ENCODE assay signal across 8 cellular contexts in the genomic region with DNA sequence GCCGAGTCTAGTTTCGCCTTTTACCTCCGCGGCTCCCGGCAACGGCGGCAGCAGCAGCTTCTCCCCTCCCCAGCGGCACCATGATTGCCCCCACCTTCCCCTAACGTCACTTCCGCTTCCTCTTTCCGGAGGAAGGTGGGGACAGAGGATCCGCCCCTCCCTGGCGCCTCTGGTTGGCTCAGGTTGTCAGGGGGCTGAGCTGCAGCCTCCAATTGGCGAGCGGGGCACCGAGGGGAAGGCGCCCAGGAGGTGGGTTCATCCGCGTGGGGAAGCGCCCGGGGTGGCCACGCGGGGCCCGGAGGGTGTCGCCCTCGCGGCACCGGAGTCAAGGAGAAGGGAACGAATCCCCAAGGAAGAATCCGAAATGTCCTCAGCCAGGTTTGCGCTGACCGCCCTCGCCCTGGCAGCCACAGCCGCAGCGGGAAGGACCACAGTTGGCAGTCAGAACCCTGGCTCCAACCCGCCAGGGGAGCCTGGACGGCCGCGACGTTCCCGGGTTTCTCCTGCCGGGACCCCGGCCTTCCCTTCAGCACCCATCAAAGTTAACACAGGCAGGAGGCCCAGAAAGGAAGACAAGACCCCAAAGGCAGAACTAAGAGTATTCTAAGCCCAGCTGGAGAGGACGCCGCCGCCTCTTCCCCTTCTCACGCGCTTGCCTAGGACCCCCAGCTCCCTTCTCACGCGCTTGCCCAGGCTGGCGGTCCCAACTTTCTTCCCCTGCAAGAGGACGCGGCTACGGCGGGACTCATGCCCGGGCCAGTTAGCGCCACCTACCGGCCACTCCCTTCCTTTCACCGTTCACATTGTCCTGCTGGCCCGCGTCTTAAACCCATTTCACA. TPM values are rescaled to one million over a fixed set of nuclear protein-coding genes. Genes with fewer than 3 reads are reported as not detected.
DNase-seq lines count a peak whose midpoint lies in the region; ATAC-seq, FAIRE-seq and TF ChIP-seq lines count a peak whose summit lies in the region.

A gene (minus strand): TSS at position 86 of the 839 bp plus-strand sequence. CDS start 1,934 bp downstream, outside the sequence.

- peaks cover 36% of the 10 kb centered on the region for H3K79me2 ChIP-seq in Loucy (ENCODE audit: insufficient read depth, low read length)

- no peaks in the 10 kb centered on the region for H3F3A ChIP-seq in Loucy (ENCODE audit: low read depth)

- H3K4me3 Mint-ChIP-seq in nephron progenitor cell: peak within 1 kb of the TSS; percentile 98
- peak within 1 kb of the TSS; percentile 91 to 100 for H3K4me3 Mint-ChIP-seq in stimulated activated naive CD8-positive, alpha-beta T cell treated with anti-CD3 and anti-CD28 coated beads, Interleukin-15, amount 100 ng/mL, for 72 hours

- peak within 1 kb of the TSS; percentile 94 for H3K4me3 ChIP-seq in Loucy (ENCODE audit: low read length, poor library complexity, severe bottlenecking)
- H3K4me3 ChIP-seq in fibroblast of the aortic adventitia (ENCODE audit: low read depth, low read length): peak within 1 kb of the TSS; percentile 84

- H2AFZ ChIP-seq in Loucy (ENCODE audit: low read length): peak within 1 kb of the TSS; percentile 91

- no peaks in the 10 kb centered on the region for H3K27me3 Mint-ChIP-seq in nephron progenitor cell (ENCODE audit: low read depth, poor library complexity)
- no peaks in the 10 kb centered on the region for H3K27me3 Mint-ChIP-seq in stimulated activated naive CD8-positive, alpha-beta T cell treated with anti-CD3 and anti-CD28 coated beads, Interleukin-15, amount 100 ng/mL, for 72 hours

- no peaks in the 10 kb centered on the region for H3K9me2 ChIP-seq in Loucy (replicated peaks; ENCODE audit: low read depth, low read length)

- peak within 1 kb of the TSS; percentile 93 for H3K4me2 ChIP-seq in Loucy (ENCODE audit: low read depth, low read length, poor library complexity, severe bottlenecking)

- H3K27me3 ChIP-seq in Loucy (ENCODE audit: insufficient read depth, low read length, poor library complexity, severe bottlenecking): no peaks in the 10 kb centered on the region

- H3K36me3 Mint-ChIP-seq in nephron progenitor cell (ENCODE audit: low read depth): peaks cover 34% of the 10 kb centered on the region

- TF ChIP-seq CTCF in Loucy (conservative IDR thresholded peaks at IDR 0.05; ENCODE audit: low read length) (peak; percentile 84), fibroblast of the aortic adventitia (IDR thresholded peaks at IDR 0.05; ENCODE audit: insufficient read depth, low read length) (peak; percentile 87), nephron progenitor cell (IDR thresholded peaks at IDR 0.05) (peak; percentile 94)

- H3K27ac Mint-ChIP-seq in nephron progenitor cell: peak within 1 kb of the TSS; percentile 98
- peak within 1 kb of the TSS; percentile 99 for H3K27ac Mint-ChIP-seq in stimulated activated naive CD8-positive, alpha-beta T cell treated with anti-CD3 and anti-CD28 coated beads, Interleukin-15, amount 100 ng/mL, for 72 hours

- TF ChIP-seq POLR2A in H54 (IDR thresholded peaks at IDR 0.05; ENCODE audit: low read depth, low read length): peak; percentile 74
- peak; percentile 95 for TF ChIP-seq POLR2A in Raji (IDR thresholded peaks at IDR 0.05; ENCODE audit: insufficient read depth, low read depth, low read length)

- ATAC-seq in stimulated activated naive CD8-positive, alpha-beta T cell treated with anti-CD3 and anti-CD28 coated beads, Interleukin-15, amount 100 ng/mL, for 72 hours: peak; percentile 99

- H3K9me3 ChIP-seq in ES-I3 (ENCODE audit: control insufficient read depth, insufficient read depth, low read length) (no peaks in the 10 kb centered on the region), Loucy (ENCODE audit: insufficient read depth, low read depth, low read length) (no peaks in the 10 kb centered on the region)

- peak; percentile 84 for FAIRE-seq in H54 (lab: Jason Lieb, UNC)

- peaks cover 14% of the 10 kb centered on the region for H4K20me1 ChIP-seq in Loucy (ENCODE audit: insufficient read depth, low read length, poor library complexity, severe bottlenecking)

- DNase-seq in H54 (ENCODE audit: insufficient read length, low spot score) (peak; percentile 94), fibroblast of the aortic adventitia (ENCODE audit: low read depth) (peak; percentile 95), nephron progenitor cell (peak; percentile 95)
- DNase-seq in activated T-helper 9 cell treated with anti-CD3 and anti-CD28 coated beads, Interleukin-2, amount 50 U/mL, for 16 hours (ENCODE audit: low read depth): peak; percentile 95
- peak; percentile 95 to 97 for DNase-seq in stimulated activated naive CD8-positive, alpha-beta T cell treated with anti-CD3 and anti-CD28 coated beads, Interleukin-15, amount 100 ng/mL, for 72 hours

- no peaks in the 10 kb centered on the region for H3K9me3 Mint-ChIP-seq in nephron progenitor cell
- H3K9me3 Mint-ChIP-seq in stimulated activated naive CD8-positive, alpha-beta T cell treated with anti-CD3 and anti-CD28 coated beads, Interleukin-15, amount 100 ng/mL, for 72 hours: no peaks in the 10 kb centered on the region

- H3K36me3 ChIP-seq in ES-I3 (ENCODE audit: insufficient read depth, low read length): peaks cover 6% of the 10 kb centered on the region; the same call in 1 of the 2 replicates
- peaks cover 19% of the 10 kb centered on the region; the same call in 1 of the 2 replicates for H3K36me3 ChIP-seq in Loucy (ENCODE audit: insufficient read depth, low read length)

- H3K4me1 ChIP-seq in ES-I3 (ENCODE audit: insufficient read depth, low read length): peaks cover 4% of the 10 kb centered on the region; the same call in 1 of the 2 replicates
- H3K4me1 ChIP-seq in Loucy (ENCODE audit: insufficient read depth, low read length, poor library complexity, severe bottlenecking): peaks cover 25% of the 10 kb centered on the region

- H3K9ac ChIP-seq in ES-I3 (ENCODE audit: low read depth, low read length): peak within 1 kb of the TSS; percentile 71
- peak within 1 kb of the TSS; percentile 85 for H3K9ac ChIP-seq in Loucy (ENCODE audit: low read depth, low read length, poor library complexity, severe bottlenecking)

- H3K4me1 Mint-ChIP-seq in nephron progenitor cell: peaks cover 30% of the 10 kb centered on the region
- peaks cover 29% of the 10 kb centered on the region for H3K4me1 Mint-ChIP-seq in stimulated activated naive CD8-positive, alpha-beta T cell treated with anti-CD3 and anti-CD28 coated beads, Interleukin-15, amount 100 ng/mL, for 72 hours

RNA-seq across cellular contexts. Expression of the gene that starts here (rescaled TPM):
- total RNA-seq in fibroblast of the aortic adventitia (ENCODE audit: low replicate concordance): 4.7 and 7.4 TPM in 2 replicates

Comparison
In these comparisons a context has a peak if more than half of its experiments do, and no peak if none do; other contexts are left out.
1. Peak in every context shown above with its lines: DNase-seq, ATAC-seq and H3K4me3 ChIP-seq.